In genomic region chr18:27860011-27860410, GRCh38 we compare ENCODE assay signal across 18 cellular contexts.
DNase-seq lines count a peak whose midpoint lies in the region; ATAC-seq and TF ChIP-seq lines count a peak whose summit lies in the region.
"Had no signal": no experiment of that assay in that cellular context is flagged by ENCODE, and none has a peak within 500 bp of the region (broad histone marks: within the 10 kb centered on the region; RNA-seq: fewer than 3 reads in every experiment).

No MANE protein-coding gene starts in this region.

- TF ChIP-seq CTCF in GM23338 (conservative IDR thresholded peaks at IDR 0.05; ENCODE audit: low read depth in 2 of 2) = no peak
- TF ChIP-seq CTCF in RWPE2 (IDR thresholded peaks at IDR 0.05; ENCODE audit: poor library complexity, severe bottlenecking) = no peak
- no peak for TF ChIP-seq CTCF in parathyroid adenoma (IDR thresholded peaks at IDR 0.05)
- TF ChIP-seq CTCF in CD8-positive, alpha-beta T cell (IDR thresholded peaks at IDR 0.05) = no peak
- no peak for TF ChIP-seq CTCF in suprapubic skin (IDR thresholded peaks at IDR 0.05)

- no peaks in the 10 kb centered on the region for H3F3A ChIP-seq in GM23338 (replicated peaks; ENCODE audit: low read depth)

- H3K9ac ChIP-seq in parathyroid adenoma = no peak overlapping the region

- peaks cover 3% of the 10 kb centered on the region for H3K27me3 Mint-ChIP-seq in GM23338 (ENCODE audit: insufficient read depth, low read depth, poor library complexity)
- no peaks in the 10 kb centered on the region for H3K27me3 Mint-ChIP-seq in CD8-positive, alpha-beta T cell (ENCODE audit: low read depth)
- H3K27me3 Mint-ChIP-seq: CD4-positive, alpha-beta memory T cell; central memory CD8-positive, alpha-beta T cell; stimulated activated memory B cell treated with anti-CD40 and anti-IgM and Interleukin-4, amounts not matched to agents 10 μg/mL and 1 μg/mL and 100 μg/mL, for 72 hours had no signal

- H3K4me3 Mint-ChIP-seq in GM23338 = no peak overlapping the region
- no peak overlapping the region for H3K4me3 Mint-ChIP-seq in CD8-positive, alpha-beta T cell
- H3K4me3 Mint-ChIP-seq: CD4-positive, alpha-beta memory T cell; central memory CD8-positive, alpha-beta T cell; neural crest cell; stimulated activated memory B cell treated with anti-CD40 and anti-IgM and Interleukin-4, amounts not matched to agents 10 μg/mL and 1 μg/mL and 100 μg/mL, for 72 hours had no signal

- H3K36me3 Mint-ChIP-seq in GM23338 (ENCODE audit: low read depth) = no peaks in the 10 kb centered on the region
- H3K36me3 Mint-ChIP-seq in CD8-positive, alpha-beta T cell = no peaks in the 10 kb centered on the region
- H3K36me3 Mint-ChIP-seq: CD4-positive, alpha-beta memory T cell; stimulated activated memory B cell treated with anti-CD40 and anti-IgM and Interleukin-4, amounts not matched to agents 10 μg/mL and 1 μg/mL and 100 μg/mL, for 72 hours had no signal

- H3K27me3 ChIP-seq in GM23338 (ENCODE audit: insufficient read depth) (no peaks in the 10 kb centered on the region), RWPE2 (ENCODE audit: insufficient read depth, poor library complexity, severe bottlenecking) (no peaks in the 10 kb centered on the region), parathyroid adenoma (ENCODE audit: control insufficient read depth, insufficient read depth, low read length) (no peaks in the 10 kb centered on the region), suprapubic skin (no peaks in the 10 kb centered on the region)
- no peaks in the 10 kb centered on the region for H3K27me3 ChIP-seq in CD8-positive, alpha-beta T cell (ENCODE audit: insufficient read depth, low read length)
- H3K27me3 ChIP-seq: esophagus squamous epithelium, thyroid gland had no signal

- H3K4me1 ChIP-seq in GM23338 (ENCODE audit: insufficient read depth) (no peaks in the 10 kb centered on the region), RWPE2 (ENCODE audit: insufficient read depth, poor library complexity, severe bottlenecking) (peaks cover 5% of the 10 kb centered on the region), parathyroid adenoma (peaks cover 19% of the 10 kb centered on the region), suprapubic skin (no peaks in the 10 kb centered on the region)
- no peaks in the 10 kb centered on the region for H3K4me1 ChIP-seq in CD8-positive, alpha-beta T cell (ENCODE audit: insufficient read depth, low read length)
- H3K4me1 ChIP-seq: thyroid gland had no signal

- DNase-seq in NCI-H345 (lab: John Stamatoyannopoulos, UW) (peak; percentile 28), NCI-H345 treated with DMSO at 0.1 percent for 48 hours (lab: John Stamatoyannopoulos, UW; ENCODE audit: unreplicated experiment) (no peak), GM23338 (ENCODE audit: low spot score) (no peak), RWPE2 (ENCODE audit: low spot score) (peak; percentile 58), DMS79 treated with DMSO at 0.1 percent for 48 hours (lab: John Stamatoyannopoulos, UW) (no peak), suprapubic skin (ENCODE audit: low spot score in 2 of 2) (no peak)
- no peak for DNase-seq in CD8-positive, alpha-beta T cell
- DNase-seq: ACHN; amniotic stem cell; CD4-positive, alpha-beta memory T cell; esophagus squamous epithelium; stimulated activated CD4-positive, alpha-beta T cell treated with anti-CD3 and anti-CD28 coated beads, Interleukin-15, amount 100 ng/mL, for 24 hours; thyroid gland had no signal

- no peak overlapping the region for H3K4me3 ChIP-seq in GM23338
- no peak overlapping the region for H3K4me3 ChIP-seq in RWPE2 (ENCODE audit: severe bottlenecking)
- H3K4me3 ChIP-seq in parathyroid adenoma (ENCODE audit: low read depth, low read length) = no peak overlapping the region
- no peak overlapping the region for H3K4me3 ChIP-seq in CD8-positive, alpha-beta T cell (ENCODE audit: low read depth, low read length)
- H3K4me3 ChIP-seq in suprapubic skin = no peak overlapping the region
- H3K4me3 ChIP-seq: esophagus squamous epithelium, thyroid gland had no signal

- H3K9me3 ChIP-seq in RWPE2 (ENCODE audit: severe bottlenecking) (no peaks in the 10 kb centered on the region), parathyroid adenoma (ENCODE audit: control insufficient read depth, low read length) (no peaks in the 10 kb centered on the region), suprapubic skin (no peaks in the 10 kb centered on the region)
- no peaks in the 10 kb centered on the region for H3K9me3 ChIP-seq in CD8-positive, alpha-beta T cell (ENCODE audit: low read length)
- H3K9me3 ChIP-seq: esophagus squamous epithelium, thyroid gland had no signal

- H3K4me1 Mint-ChIP-seq in GM23338 = peaks cover 5% of the 10 kb centered on the region; the same call in 1 of the 3 replicates
- H3K4me1 Mint-ChIP-seq in CD8-positive, alpha-beta T cell (ENCODE audit: low read depth) = no peaks in the 10 kb centered on the region
- H3K4me1 Mint-ChIP-seq: CD4-positive, alpha-beta memory T cell; central memory CD8-positive, alpha-beta T cell; neural crest cell; stimulated activated memory B cell treated with anti-CD40 and anti-IgM and Interleukin-4, amounts not matched to agents 10 μg/mL and 1 μg/mL and 100 μg/mL, for 72 hours had no signal

- ATAC-seq in GM23338 = no peak
- ATAC-seq in RWPE2 (ENCODE audit: low read depth) = peak; percentile 96
- no peak for ATAC-seq in CD8-positive, alpha-beta T cell
- ATAC-seq: left lobe of liver; stimulated activated memory B cell treated with anti-CD40 and anti-IgM and Interleukin-4, amounts not matched to agents 10 μg/mL and 1 μg/mL and 100 μg/mL, for 72 hours had no signal

- H3K9me3 Mint-ChIP-seq in GM23338 = no peaks in the 10 kb centered on the region
- no peaks in the 10 kb centered on the region for H3K9me3 Mint-ChIP-seq in CD8-positive, alpha-beta T cell
- H3K9me3 Mint-ChIP-seq: stimulated activated memory B cell treated with anti-CD40 and anti-IgM and Interleukin-4, amounts not matched to agents 10 μg/mL and 1 μg/mL and 100 μg/mL, for 72 hours had no signal

- WGBS in suprapubic skin = 43% methylated on average over 4 of the region's 4 CpGs

- no peak overlapping the region for H3K4me2 ChIP-seq in GM23338
- H3K4me2 ChIP-seq in parathyroid adenoma (ENCODE audit: low read length) = no peak overlapping the region

- TF ChIP-seq EP300 in suprapubic skin (IDR thresholded peaks at IDR 0.05) = no peak

- H3K79me2 ChIP-seq in GM23338 (replicated peaks; ENCODE audit: insufficient read depth) (no peaks in the 10 kb centered on the region), parathyroid adenoma (no peaks in the 10 kb centered on the region)

- H3K27ac Mint-ChIP-seq in GM23338 = no peak overlapping the region
- H3K27ac Mint-ChIP-seq in CD8-positive, alpha-beta T cell = no peak overlapping the region
- H3K27ac Mint-ChIP-seq: CD4-positive, alpha-beta memory T cell; stimulated activated memory B cell treated with anti-CD40 and anti-IgM and Interleukin-4, amounts not matched to agents 10 μg/mL and 1 μg/mL and 100 μg/mL, for 72 hours had no signal

- CTCF ChIA-PET in CD8-positive, alpha-beta T cell (lab: Charles Lee) = no interaction called here

- no peaks in the 10 kb centered on the region for H3K9me2 ChIP-seq in GM23338 (ENCODE audit: insufficient read depth)

- H2AFZ ChIP-seq in GM23338 (peak overlapping the region; percentile 89), parathyroid adenoma (peak overlapping the region; percentile 76)

- TF ChIP-seq POLR2A in suprapubic skin (IDR thresholded peaks at IDR 0.05) = no peak

- intact Hi-C loops in CD8-positive, alpha-beta T cell (cut with DNase I, micrococcal nuclease) = no loop called here

- H3K27ac ChIP-seq in GM23338 (ENCODE audit: low read depth) (no peak overlapping the region), RWPE2 (ENCODE audit: poor library complexity, severe bottlenecking) (peak overlapping the region; percentile 42), parathyroid adenoma (peak overlapping the region; percentile 90), suprapubic skin (no peak overlapping the region)
- H3K27ac ChIP-seq in CD8-positive, alpha-beta T cell (ENCODE audit: low read depth, low read length) = no peak overlapping the region
- H3K27ac ChIP-seq: esophagus squamous epithelium, thyroid gland had no signal

- POLR2A ChIA-PET in CD8-positive, alpha-beta T cell (lab: Charles Lee) = no interaction called here

- no peaks in the 10 kb centered on the region for H3K36me3 ChIP-seq in GM23338 (ENCODE audit: insufficient read depth)
- no peaks in the 10 kb centered on the region for H3K36me3 ChIP-seq in RWPE2 (ENCODE audit: low read depth)
- no peaks in the 10 kb centered on the region for H3K36me3 ChIP-seq in parathyroid adenoma (ENCODE audit: control insufficient read depth, insufficient read depth, low read length)
- H3K36me3 ChIP-seq in CD8-positive, alpha-beta T cell (ENCODE audit: insufficient read depth, low read length) = no peaks in the 10 kb centered on the region
- no peaks in the 10 kb centered on the region for H3K36me3 ChIP-seq in suprapubic skin
- H3K36me3 ChIP-seq: esophagus squamous epithelium, thyroid gland had no signal

- no peaks in the 10 kb centered on the region for H4K20me1 ChIP-seq in GM23338 (replicated peaks; ENCODE audit: insufficient read depth)

Comparison
In these comparisons a context has a peak if more than half of its experiments do, and no peak if none do; other contexts are left out.
1. DNase-seq: peak in NCI-H345 (single experiment) and RWPE2 (single experiment); none in NCI-H345 treated with DMSO at 0.1 percent for 48 hours (single experiment), GM23338 (single experiment), DMS79 treated with DMSO at 0.1 percent for 48 hours (single experiment), CD8-positive, alpha-beta T cell (0 of 7) and suprapubic skin (0 of 2).
2. H3K27ac ChIP-seq: peak in RWPE2 (single experiment) and parathyroid adenoma (single experiment); none in GM23338 (single experiment), CD8-positive, alpha-beta T cell (single experiment) and suprapubic skin (single experiment).